ENCODE assay signal across 21 cellular contexts in genomic region chr14:83873626-83874025, GRCh38.
"Had no signal": no experiment of that assay in that cellular context is flagged by ENCODE, and none has a peak within 500 bp of the region (broad histone marks: within the 10 kb centered on the region; RNA-seq: fewer than 3 reads in every experiment).

No MANE protein-coding gene starts in this region.

- H3K27me3 ChIP-seq: esophagus squamous epithelium, gastrocnemius medialis, left lung, right lobe of liver, testis, tibial artery had no signal

- H3K4me3 ChIP-seq: esophagus squamous epithelium, gastrocnemius medialis, left lung, right lobe of liver, testis, tibial artery had no signal

- DNase-seq: cortex of kidney; effector memory CD8-positive, alpha-beta T cell; erythroblast; esophagus squamous epithelium; gastrocnemius medialis; head of caudate nucleus; kidney; left lung; mesendoderm; naive thymus-derived CD8-positive, alpha-beta T cell; right lobe of liver; small intestine; stimulated activated CD4-positive, alpha-beta T cell treated with anti-CD3 and anti-CD28 coated beads, Interleukin-12 subunit alpha, Interleukin-12 subunit beta, amount 100 ng/mL, for 4 hours; stimulated activated CD4-positive, alpha-beta T cell treated with anti-CD3 and anti-CD28 coated beads, Interleukin-1b, Interleukin-23, amount 100 ng/mL, for 48 hours; stimulated activated CD4-positive, alpha-beta T cell treated with anti-CD3 and anti-CD28 coated beads, Interleukin-4, amount 100 ng/mL, for 1 hour; stimulated activated CD8-positive, alpha-beta memory T cell treated with anti-CD3 and anti-CD28 coated beads, Interleukin-4, amount 100 ng/mL, for 48 hours; stimulated activated naive CD8-positive, alpha-beta T cell treated with anti-CD3 and anti-CD28 coated beads, Interleukin-15, Interleukin-2, amounts not matched to agents 100 U/mL and 50 U/mL, for 24 hours; substantia nigra; testis; tibial artery had no signal

- H3K36me3 ChIP-seq: esophagus squamous epithelium, gastrocnemius medialis, left lung, right lobe of liver, tibial artery had no signal

- H3K27ac ChIP-seq: esophagus squamous epithelium, gastrocnemius medialis, left lung, parathyroid adenoma, right lobe of liver, testis, tibial artery had no signal

- H3K9me3 ChIP-seq: esophagus squamous epithelium, gastrocnemius medialis, left lung, right lobe of liver, testis, tibial artery had no signal

- H3K79me2 ChIP-seq: parathyroid adenoma had no signal

- H3K9ac ChIP-seq: parathyroid adenoma had no signal

- H3K4me1 ChIP-seq: esophagus squamous epithelium, gastrocnemius medialis, left lung, parathyroid adenoma, right lobe of liver, testis had no signal

- ATAC-seq: effector memory CD8-positive, alpha-beta T cell; gastrocnemius medialis; left lung; naive thymus-derived CD8-positive, alpha-beta T cell; right lobe of liver; stimulated activated naive CD8-positive, alpha-beta T cell treated with anti-CD3 and anti-CD28 coated beads, Interleukin-15, Interleukin-2, amounts not matched to agents 100 U/mL and 50 U/mL, for 24 hours had no signal

- H2AFZ ChIP-seq: parathyroid adenoma had no signal
